In the genomic region with DNA sequence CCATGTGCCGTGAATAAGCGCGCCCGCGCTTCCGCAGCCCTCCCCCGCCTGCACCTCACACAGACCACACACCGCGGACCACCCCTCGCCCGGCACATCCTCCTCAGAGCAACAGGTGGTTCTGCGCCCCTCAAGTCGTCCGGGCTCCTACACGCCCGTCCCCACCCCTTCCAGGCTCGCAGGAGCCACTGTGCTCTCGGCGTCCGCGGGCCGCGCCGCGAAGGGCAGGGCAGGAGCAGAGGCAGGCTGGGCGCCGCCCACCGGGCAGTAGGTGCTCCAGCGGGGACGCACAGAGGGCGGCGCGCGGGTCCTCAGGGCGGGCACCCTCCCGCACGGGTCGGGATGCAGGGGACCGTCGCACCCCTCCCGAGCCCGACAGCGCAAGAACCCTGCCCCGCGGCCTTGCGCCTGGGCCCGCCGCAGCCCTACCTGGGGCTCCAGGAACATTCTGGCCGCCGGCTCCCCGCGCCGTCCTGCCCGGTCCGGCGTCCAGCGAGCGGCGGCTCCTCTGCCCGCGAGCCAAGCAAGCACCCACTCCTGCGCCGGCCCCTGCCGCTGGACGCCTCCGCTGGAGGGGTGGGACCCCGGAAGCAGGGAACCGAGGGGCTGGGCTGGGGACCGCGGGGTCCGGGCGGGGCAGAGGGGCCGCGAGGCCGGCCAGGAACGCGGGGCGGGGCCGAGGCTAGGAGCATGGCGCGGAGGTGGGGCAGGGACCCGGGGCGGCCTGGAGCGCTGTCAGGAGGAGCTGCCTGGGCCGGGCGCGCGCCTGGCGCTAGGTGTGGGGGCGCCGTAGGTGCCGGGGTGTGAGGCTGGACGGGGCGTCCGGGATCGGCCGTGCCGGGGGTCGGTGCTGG, we compare ENCODE assay signal across 8 cellular contexts. TPM values are rescaled to one million over a fixed set of nuclear protein-coding genes. Genes with fewer than 3 reads are reported as not detected.
DNase-seq lines count a peak whose midpoint lies in the region; ATAC-seq and TF ChIP-seq lines count a peak whose summit lies in the region.

No MANE protein-coding gene starts in this region.

- no peak overlapping the region for H2BK12ac ChIP-seq in trophoblast cell (ENCODE audit: low read length)

- DNase-seq in H7 (peak; percentile 94), foreskin keratinocyte (no peak), trophoblast cell (peak in 1 of 2 donors; percentile 14), SIG-M5 (lab: John Stamatoyannopoulos, UW) (no peak), Ammon's horn (ENCODE audit: low spot score) (no peak), NCI-H2171 treated with DMSO at 0.1 percent for 48 hours (lab: John Stamatoyannopoulos, UW) (no peak)
- peak; percentile 78 for DNase-seq in activated CD8-positive, alpha-beta memory T cell treated with anti-CD3 and anti-CD28 coated beads for 24 hours

- no peak overlapping the region for H2BK120ac ChIP-seq in trophoblast cell (ENCODE audit: insufficient read depth, low read length, poor library complexity)

- no peak overlapping the region for H3K14ac ChIP-seq in trophoblast cell (ENCODE audit: low read length)

- H4K91ac ChIP-seq in trophoblast cell (ENCODE audit: low read depth, low read length) = no peak overlapping the region

- H3K9ac ChIP-seq in trophoblast cell (ENCODE audit: low read length) = no peak overlapping the region

- no peaks in the 10 kb centered on the region for H3K79me1 ChIP-seq in trophoblast cell (ENCODE audit: low read length)

- H3K4me1 ChIP-seq in foreskin keratinocyte = no peaks in the 10 kb centered on the region
- peaks cover 0 to 4% of the 10 kb centered on the region in 2 experiments for H3K4me1 ChIP-seq in trophoblast cell (ENCODE audit: control insufficient read depth in 1 of 2, insufficient read depth in 2 of 2, low read length in 2 of 2)

- H3K79me2 ChIP-seq in trophoblast cell (ENCODE audit: control insufficient read depth, insufficient read depth, low read length, poor library complexity) = no peaks in the 10 kb centered on the region

- WGBS in trophoblast cell (ENCODE audit: extremely low coverage, insufficient coverage, insufficient read length) = no CpG with 5 or more reads among the region's 99 CpGs

- H3K36me3 ChIP-seq in H7 (replicated peaks; ENCODE audit: control insufficient read depth, insufficient read depth, low read length) = no peaks in the 10 kb centered on the region
- H3K36me3 ChIP-seq in trophoblast cell (ENCODE audit: control insufficient read depth in 1 of 2, insufficient read depth in 2 of 2, low read length in 2 of 2) = no peaks in the 10 kb centered on the region

- no peak overlapping the region for H4K8ac ChIP-seq in trophoblast cell (ENCODE audit: low read depth, low read length)

- H2BK5ac ChIP-seq in trophoblast cell (ENCODE audit: low read depth, low read length, poor library complexity) = no peak overlapping the region

- H4K12ac ChIP-seq in trophoblast cell (ENCODE audit: low read depth, low read length) = no peak overlapping the region

- no peak overlapping the region for H3K23ac ChIP-seq in trophoblast cell (ENCODE audit: low read length)

- peak overlapping the region; percentile 13 for H2AFZ ChIP-seq in trophoblast cell (ENCODE audit: insufficient read depth, low read length, poor library complexity)

- H3K9me3 ChIP-seq in trophoblast cell (ENCODE audit: insufficient read depth, low read depth, low read length) = peaks cover 10% of the 10 kb centered on the region

- peaks cover 48% of the 10 kb centered on the region for H3K27me3 ChIP-seq in H7 (ENCODE audit: control insufficient read depth, insufficient read depth, low read length)
- peaks cover 63% of the 10 kb centered on the region for H3K27me3 ChIP-seq in foreskin keratinocyte
- H3K27me3 ChIP-seq in trophoblast cell (ENCODE audit: insufficient read depth, low read length) = peaks cover 30% of the 10 kb centered on the region

- H3K4me3 ChIP-seq in H7 (ENCODE audit: insufficient read depth, low read depth, low read length) = peak overlapping the region; percentile 49
- H3K4me3 ChIP-seq in trophoblast cell (ENCODE audit: low read depth, low read length) = peak overlapping the region; percentile 57

- H3K18ac ChIP-seq in trophoblast cell (ENCODE audit: low read length) = no peak overlapping the region

- no peak overlapping the region for H3K4ac ChIP-seq in trophoblast cell (ENCODE audit: low read depth, low read length)

- no peak overlapping the region for H3K27ac ChIP-seq in foreskin keratinocyte
- no peak overlapping the region for H3K27ac ChIP-seq in trophoblast cell (ENCODE audit: low read depth, low read length)

- H3K4me2 ChIP-seq in trophoblast cell (ENCODE audit: low read length) = peak overlapping the region; percentile 64

- H2AK5ac ChIP-seq in trophoblast cell (ENCODE audit: low read length) = no peak overlapping the region

- TF ChIP-seq CTCF in foreskin keratinocyte (conservative IDR thresholded peaks at IDR 0.05) = no peak

- ATAC-seq in foreskin keratinocyte (peak; percentile 36), HG03139 (IDR thresholded peaks at IDR 0.05; ENCODE audit: unreplicated experiment) (no peak)

RNA-seq across cellular contexts. Expression of a gene that starts 37.4 kb away (rescaled TPM):
- total RNA-seq in H7 (2014; rRNA removed; shearing (Covaris generic)) = 31.0 and 41.3 TPM in 2 replicates
- 8.2 and 10.1 TPM in 2 replicates for total RNA-seq in foreskin keratinocyte
- polyA plus RNA-seq in foreskin keratinocyte = 4.7 and 5.8 TPM in 2 replicates
- 1.0 and 1.1 TPM in 2 replicates for polyA plus RNA-seq in trophoblast cell (2013)

Comparison
In these comparisons a context has a peak if more than half of its experiments do, and no peak if none do; other contexts are left out.
1. DNase-seq: peak in H7 (single experiment) and activated CD8-positive, alpha-beta memory T cell treated with anti-CD3 and anti-CD28 coated beads for 24 hours (single experiment); none in foreskin keratinocyte (0 of 2), SIG-M5 (single experiment), Ammon's horn (single experiment) and NCI-H2171 treated with DMSO at 0.1 percent for 48 hours (single experiment).